ENCODE assay signal across 8 cellular contexts in the genomic region with DNA sequence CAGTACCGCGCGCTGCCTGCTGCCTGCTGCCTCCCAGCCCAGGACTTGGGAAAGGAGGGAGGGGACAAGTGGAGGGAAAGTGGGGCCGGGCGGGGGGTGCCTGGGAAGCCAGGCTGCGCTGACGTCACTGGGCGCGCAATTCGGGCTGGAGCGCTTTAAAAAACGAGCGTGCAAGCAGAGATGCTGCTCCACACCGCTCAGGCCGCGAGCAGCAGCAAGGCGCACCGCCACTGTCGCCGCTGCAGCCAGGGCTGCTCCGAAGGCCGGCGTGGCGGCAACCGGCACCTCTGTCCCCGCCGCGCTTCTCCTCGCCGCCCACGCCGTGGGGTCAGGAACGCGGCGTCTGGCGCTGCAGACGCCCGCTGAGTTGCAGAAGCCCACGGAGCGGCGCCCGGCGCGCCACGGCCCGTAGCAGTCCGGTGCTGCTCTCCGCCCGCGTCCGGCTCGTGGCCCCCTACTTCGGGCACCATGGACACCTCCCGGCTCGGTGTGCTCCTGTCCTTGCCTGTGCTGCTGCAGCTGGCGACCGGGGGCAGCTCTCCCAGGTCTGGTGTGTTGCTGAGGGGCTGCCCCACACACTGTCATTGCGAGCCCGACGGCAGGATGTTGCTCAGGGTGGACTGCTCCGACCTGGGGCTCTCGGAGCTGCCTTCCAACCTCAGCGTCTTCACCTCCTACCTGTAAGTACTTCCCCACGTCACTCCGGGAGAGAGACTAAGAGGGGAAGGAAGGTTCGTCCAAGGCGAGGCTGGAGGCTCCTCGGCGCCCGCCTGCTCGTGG. TPM values are rescaled to one million over a fixed set of nuclear protein-coding genes. Genes with fewer than 3 reads are reported as not detected.
DNase-seq lines count a peak whose midpoint lies in the region; ATAC-seq and TF ChIP-seq lines count a peak whose summit lies in the region.

A gene with protein sequence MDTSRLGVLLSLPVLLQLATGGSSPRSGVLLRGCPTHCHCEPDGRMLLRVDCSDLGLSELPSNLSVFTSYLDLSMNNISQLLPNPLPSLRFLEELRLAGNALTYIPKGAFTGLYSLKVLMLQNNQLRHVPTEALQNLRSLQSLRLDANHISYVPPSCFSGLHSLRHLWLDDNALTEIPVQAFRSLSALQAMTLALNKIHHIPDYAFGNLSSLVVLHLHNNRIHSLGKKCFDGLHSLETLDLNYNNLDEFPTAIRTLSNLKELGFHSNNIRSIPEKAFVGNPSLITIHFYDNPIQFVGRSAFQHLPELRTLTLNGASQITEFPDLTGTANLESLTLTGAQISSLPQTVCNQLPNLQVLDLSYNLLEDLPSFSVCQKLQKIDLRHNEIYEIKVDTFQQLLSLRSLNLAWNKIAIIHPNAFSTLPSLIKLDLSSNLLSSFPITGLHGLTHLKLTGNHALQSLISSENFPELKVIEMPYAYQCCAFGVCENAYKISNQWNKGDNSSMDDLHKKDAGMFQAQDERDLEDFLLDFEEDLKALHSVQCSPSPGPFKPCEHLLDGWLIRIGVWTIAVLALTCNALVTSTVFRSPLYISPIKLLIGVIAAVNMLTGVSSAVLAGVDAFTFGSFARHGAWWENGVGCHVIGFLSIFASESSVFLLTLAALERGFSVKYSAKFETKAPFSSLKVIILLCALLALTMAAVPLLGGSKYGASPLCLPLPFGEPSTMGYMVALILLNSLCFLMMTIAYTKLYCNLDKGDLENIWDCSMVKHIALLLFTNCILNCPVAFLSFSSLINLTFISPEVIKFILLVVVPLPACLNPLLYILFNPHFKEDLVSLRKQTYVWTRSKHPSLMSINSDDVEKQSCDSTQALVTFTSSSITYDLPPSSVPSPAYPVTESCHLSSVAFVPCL (plus strand): TSS at position 186 of the 780 bp plus-strand sequence. CDS start 283 bp downstream, at position 469.

- CTCF ChIA-PET in IMR-90 (lab: Yijun Ruan, JAX) = interaction anchor here (1.0 kb wide), 1 partner anchor 19 kb away, joined by 3 read pairs; no protein-coding TSS in a partner anchor
- CTCF ChIA-PET in activated CD8-positive, alpha-beta T cell treated with anti-CD3 and anti-CD28 coated beads, Interleukin-2, amount 10 ng/mL, durations not matched to agents 7 days and 5 days (lab: Charles Lee) = interaction anchor here (0.6 kb wide), 1 partner anchor 408 kb away, joined by 3 read pairs; no protein-coding TSS in a partner anchor

- H2AK5ac ChIP-seq in IMR-90 (ENCODE audit: low read depth, low read length) = no peak within 1 kb of the TSS

- TF ChIP-seq RAD21 in IMR-90 (IDR thresholded peaks at IDR 0.05; ENCODE audit: low read length) (no peak), neural cell (conservative IDR thresholded peaks at IDR 0.05) (peak; percentile 13)

- H3K14ac ChIP-seq in IMR-90 (replicated peaks; ENCODE audit: low read depth, low read length) = no peak within 1 kb of the TSS

- peak within 1 kb of the TSS; percentile 10 for H2AK9ac ChIP-seq in IMR-90 (replicated peaks; ENCODE audit: low read depth, low read length, poor library complexity)

- BruUV-seq in IMR-90 (replicated peaks; lab: Mats Ljungman, UMichigan) = no TSS peak

- H3K56ac ChIP-seq in IMR-90 (ENCODE audit: extremely low read depth, insufficient read depth, low read length) = no peak within 1 kb of the TSS

- H3K27ac Mint-ChIP-seq in activated CD8-positive, alpha-beta T cell treated with anti-CD3 and anti-CD28 coated beads, Interleukin-2, amount 10 ng/mL, durations not matched to agents 7 days and 5 days = no peak within 1 kb of the TSS

- H3K27me3 Mint-ChIP-seq in activated CD8-positive, alpha-beta T cell treated with anti-CD3 and anti-CD28 coated beads, Interleukin-2, amount 10 ng/mL, durations not matched to agents 7 days and 5 days (ENCODE audit: low read depth) = peaks cover 66% of the 10 kb centered on the region

- no peak for TF ChIP-seq EP300 in neural cell (conservative IDR thresholded peaks at IDR 0.05; ENCODE audit: poor library complexity, severe bottlenecking)

- H3K79me2 ChIP-seq in neural cell (replicated peaks; ENCODE audit: insufficient read depth, low read length) = no peaks in the 10 kb centered on the region

- no peaks in the 10 kb centered on the region for H3K79me1 ChIP-seq in IMR-90 (ENCODE audit: low read depth in 1 of 2, low read length in 2 of 2)

- no peak for TF ChIP-seq POLR2A in IMR-90 (IDR thresholded peaks at IDR 0.05; ENCODE audit: low read depth, low read length)

- H3K4me3 ChIP-seq in IMR-90 (ENCODE audit: insufficient read depth, low read depth, low read length) (peak within 1 kb of the TSS; percentile 31), foreskin fibroblast (ENCODE audit: low read depth in 1 of 2, low read length in 2 of 2) (peak within 1 kb of the TSS; percentile 26 to 36), neural cell (ENCODE audit: low read length) (peak within 1 kb of the TSS; percentile 78)

- no peak within 1 kb of the TSS for H2BK20ac ChIP-seq in IMR-90 (ENCODE audit: low read depth, low read length)

- H3K4me2 ChIP-seq in IMR-90 (ENCODE audit: low read depth, low read length) (peak within 1 kb of the TSS; percentile 74), neural cell (ENCODE audit: low read length) (peak within 1 kb of the TSS; percentile 87)

- WGBS in IMR-90 (ENCODE audit: extremely low coverage in 2 of 2, insufficient read length in 1 of 2), 2 experiments = 1% methylated on average over 32 of the region's 71 CpGs; no CpG with 5 or more reads in 1 of the 2 experiments

- intact Hi-C loops in IMR-90 (cut with micrococcal nuclease) = no loop called here

- no peaks in the 10 kb centered on the region for H3K4me1 ChIP-seq in IMR-90 (ENCODE audit: control insufficient read depth, insufficient read depth, low read length)

- peaks cover 2% of the 10 kb centered on the region for H3K36me3 Mint-ChIP-seq in activated CD8-positive, alpha-beta T cell treated with anti-CD3 and anti-CD28 coated beads, Interleukin-2, amount 10 ng/mL, durations not matched to agents 7 days and 5 days (ENCODE audit: low read depth)

- no peak within 1 kb of the TSS for H2BK120ac ChIP-seq in IMR-90 (ENCODE audit: low read depth, low read length)

- peaks cover 23% of the 10 kb centered on the region for H3K4me1 Mint-ChIP-seq in activated CD8-positive, alpha-beta T cell treated with anti-CD3 and anti-CD28 coated beads, Interleukin-2, amount 10 ng/mL, durations not matched to agents 7 days and 5 days (ENCODE audit: low read depth)

- H3K9me1 ChIP-seq in IMR-90 (ENCODE audit: insufficient read depth, low read length) = no peaks in the 10 kb centered on the region

- H3K18ac ChIP-seq in IMR-90 (ENCODE audit: low read depth, low read length) = no peak within 1 kb of the TSS

- peak within 1 kb of the TSS; percentile 39 for H2AFZ ChIP-seq in IMR-90 (replicated peaks; ENCODE audit: low read length, poor library complexity)
- peak within 1 kb of the TSS; percentile 42 for H2AFZ ChIP-seq in neural cell (ENCODE audit: low read depth, low read length)

- POLR2A ChIA-PET in IMR-90 (lab: Charles Lee; ENCODE audit: unreplicated experiment) = no interaction called here
- POLR2A ChIA-PET in activated CD8-positive, alpha-beta T cell treated with anti-CD3 and anti-CD28 coated beads, Interleukin-2, amount 10 ng/mL, durations not matched to agents 7 days and 5 days (lab: Charles Lee) = no interaction called here

- H2BK15ac ChIP-seq in IMR-90 (ENCODE audit: low read depth, low read length) = no peak within 1 kb of the TSS

- H4K5ac ChIP-seq in IMR-90 (ENCODE audit: low read depth, low read length) = no peak within 1 kb of the TSS

- no peak within 1 kb of the TSS for H3K27ac ChIP-seq in IMR-90 (ENCODE audit: insufficient read depth, low read length)
- no peak within 1 kb of the TSS for H3K27ac ChIP-seq in neural cell (ENCODE audit: low read length)

- no peak within 1 kb of the TSS for H4K91ac ChIP-seq in IMR-90 (ENCODE audit: insufficient read depth, low read depth, low read length)

- peaks cover 13% of the 10 kb centered on the region for H3K9me3 Mint-ChIP-seq in activated CD8-positive, alpha-beta T cell treated with anti-CD3 and anti-CD28 coated beads, Interleukin-2, amount 10 ng/mL, durations not matched to agents 7 days and 5 days (ENCODE audit: insufficient read depth)

- dilution Hi-C loops in IMR-90 (cut with HindIII; ENCODE audit: low sequenced_read_pairs, unreplicated experiment) = no loop called here

- ATAC-seq in IMR-90 (ENCODE audit: low read depth) = peak; percentile 70
- ATAC-seq in activated CD8-positive, alpha-beta T cell treated with anti-CD3 and anti-CD28 coated beads, Interleukin-2, amount 10 ng/mL, durations not matched to agents 7 days and 5 days = peak; percentile 63
- no peak for ATAC-seq in GM18519 (IDR thresholded peaks at IDR 0.05; ENCODE audit: low FRiP score, unreplicated experiment)
- no peak for ATAC-seq in HG02623 (IDR thresholded peaks at IDR 0.05; ENCODE audit: unreplicated experiment)

- in situ Hi-C loops in IMR-90 (cut with MboI; ENCODE audit: low sequenced_read_pairs) = no loop called here

- H3K9ac ChIP-seq in IMR-90 (ENCODE audit: low read depth, low read length) (no peak within 1 kb of the TSS), neural cell (ENCODE audit: low read length) (peak within 1 kb of the TSS; percentile 55)

- H3F3A ChIP-seq in neural cell (ENCODE audit: insufficient read depth, low read length, poor library complexity, severe bottlenecking) = no peaks in the 10 kb centered on the region

- H3K4me3 Mint-ChIP-seq in activated CD8-positive, alpha-beta T cell treated with anti-CD3 and anti-CD28 coated beads, Interleukin-2, amount 10 ng/mL, durations not matched to agents 7 days and 5 days = peak within 1 kb of the TSS; percentile 49

- H4K20me1 ChIP-seq in IMR-90 (ENCODE audit: insufficient read depth, low read length) (no peaks in the 10 kb centered on the region), neural cell (ENCODE audit: insufficient read depth) (no peaks in the 10 kb centered on the region)

- no peak within 1 kb of the TSS; the same call in 1 of the 2 replicates for H3K23ac ChIP-seq in IMR-90 (ENCODE audit: low read depth, low read length)

- H4K8ac ChIP-seq in IMR-90 (ENCODE audit: low read depth in 2 of 2, low read length in 2 of 2) = no peak within 1 kb of the TSS

- DNase-seq in DMS153 (lab: John Stamatoyannopoulos, UW) (peak; percentile 45), DMS153 treated with DMSO at 0.1 percent for 48 hours (lab: John Stamatoyannopoulos, UW; ENCODE audit: unreplicated experiment) (no peak), IMR-90 (peak; percentile 7), foreskin fibroblast (peak; percentile 19 to 57)
- peak; percentile 25 for DNase-seq in activated CD8-positive, alpha-beta T cell treated with anti-CD3 and anti-CD28 coated beads, Interleukin-2, amount 10 ng/mL, durations not matched to agents 7 days and 5 days

- no peak within 1 kb of the TSS for H3K4ac ChIP-seq in IMR-90 (ENCODE audit: low read depth, low read length)

- H3K36me3 ChIP-seq in IMR-90 (ENCODE audit: control insufficient read depth, insufficient read depth, low read length) (no peaks in the 10 kb centered on the region), neural cell (ENCODE audit: insufficient read depth, low read length) (no peaks in the 10 kb centered on the region)

- H2BK5ac ChIP-seq in IMR-90 (ENCODE audit: low read depth, low read length, poor library complexity, severe bottlenecking) = no peak within 1 kb of the TSS

- peaks cover 6% of the 10 kb centered on the region for H3K9me3 ChIP-seq in IMR-90 (ENCODE audit: control insufficient read depth, insufficient read depth, low read length)
- H3K9me3 ChIP-seq in neural cell (ENCODE audit: low read length) = peaks cover 2% of the 10 kb centered on the region

- TF ChIP-seq CTCF in IMR-90 (conservative IDR thresholded peaks at IDR 0.05; ENCODE audit: low read depth, low read length) (no peak), foreskin fibroblast (IDR thresholded peaks at IDR 0.05; ENCODE audit: low read depth, low read length) (no peak), neural cell (IDR thresholded peaks at IDR 0.05; ENCODE audit: poor library complexity, severe bottlenecking) (peak; percentile 30)

- H3K9me2 ChIP-seq in neural cell (ENCODE audit: insufficient read depth, low read length) = no peaks in the 10 kb centered on the region

- peaks cover 39% of the 10 kb centered on the region for H3K27me3 ChIP-seq in IMR-90 (ENCODE audit: control insufficient read depth, insufficient read depth, low read length)
- peaks cover 54% of the 10 kb centered on the region for H3K27me3 ChIP-seq in neural cell (ENCODE audit: insufficient read depth, low read depth, low read length)

RNA-seq across cellular contexts. Expression of the gene that starts here (rescaled TPM):
- total RNA-seq in IMR-90 (2012; rRNA removed) = not detected in 2 replicates
- polyA plus RNA-seq in IMR-90 (2012; rRNA removed) = not detected in 2 replicates
- not detected in 2 replicates for polyA plus RNA-seq in IMR-90 (2012; cell fraction: cytosol; rRNA removed)
- not detected in 2 replicates for polyA plus RNA-seq in IMR-90 (2012; cell fraction: nucleus; rRNA removed; ENCODE audit: low replicate concordance)
- total RNA-seq in activated CD8-positive, alpha-beta T cell treated with anti-CD3 and anti-CD28 coated beads, Interleukin-2, amount 10 ng/mL, durations not matched to agents 7 days and 5 days = not detected
- polyA plus RNA-seq in neural cell = 0.16 TPM in 1 of 2 replicates, not detected in the other
- polyA minus RNA-seq in neural cell = 0.97 TPM in 1 of 2 replicates, not detected in the other

Comparison
In these comparisons a context has a peak if more than half of its experiments do, and no peak if none do; other contexts are left out.
1. Peak in DNase-seq, ATAC-seq, H3K4me3 ChIP-seq and H3K4me2 ChIP-seq in IMR-90; RNA of the gene not detected or under 1 TPM.
2. Peak in DNase-seq and ATAC-seq in activated CD8-positive, alpha-beta T cell treated with anti-CD3 and anti-CD28 coated beads, Interleukin-2, amount 10 ng/mL, durations not matched to agents 7 days and 5 days; RNA of the gene not detected or under 1 TPM.